ENCODE assay signal across 29 cellular contexts in the genomic region with DNA sequence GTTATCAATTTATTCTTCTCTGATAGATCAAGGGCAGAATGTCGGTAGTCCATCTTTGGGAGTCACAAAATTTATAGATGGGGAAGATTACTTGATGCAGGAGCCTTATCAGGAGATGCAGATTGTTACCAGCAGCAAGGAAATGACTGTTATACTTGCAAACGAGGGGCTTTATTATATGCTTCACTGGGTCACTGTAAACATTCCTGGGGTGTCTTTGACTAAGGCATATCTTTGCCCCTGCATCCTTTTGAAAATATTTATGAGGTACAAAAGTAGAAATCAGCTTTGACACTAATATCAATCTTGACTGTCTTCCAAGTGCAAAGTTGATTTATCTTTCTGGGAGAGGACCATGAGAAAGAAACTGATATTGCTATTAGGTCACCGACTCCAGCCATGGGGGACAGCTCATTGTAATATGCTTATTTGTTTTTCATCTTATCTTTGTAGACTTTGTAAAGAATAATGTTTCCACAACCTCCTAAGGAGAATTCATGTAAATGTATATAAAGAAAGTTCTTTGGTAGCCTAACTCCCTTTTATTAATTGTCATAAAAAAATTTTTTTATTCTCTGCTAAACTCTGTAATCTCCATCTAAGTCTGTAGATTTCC.
"Had no signal": no experiment of that assay in that cellular context is flagged by ENCODE, and none has a peak within 500 bp of the region (broad histone marks: within the 10 kb centered on the region; RNA-seq: fewer than 3 reads in every experiment).

No MANE protein-coding gene starts in this region.

- H3K9me3 Mint-ChIP-seq: natural killer cell; stimulated activated naive CD8-positive, alpha-beta T cell treated with anti-CD3 and anti-CD28 coated beads, Interleukin-15, Interleukin-2, amounts not matched to agents 100 ng/mL and 50 ng/mL, for 24 hours had no signal

- H3K9me3 ChIP-seq: esophagus muscularis mucosa, gastroesophageal sphincter, heart right ventricle, lower lobe of right lung, ovary, psoas muscle, thoracic aorta, tibial nerve, upper lobe of left lung had no signal

- FAIRE-seq: islet of Langerhans, small intestine, urothelium cell line had no signal

- H3K4me3 Mint-ChIP-seq: endodermal cell; natural killer cell; stimulated activated naive B cell treated with anti-CD40 and anti-IgM and Interleukin-4, amounts not matched to agents 10 μg/mL and 1 μg/mL and 100 μg/mL, for 72 hours; stimulated activated naive CD8-positive, alpha-beta T cell treated with anti-CD3 and anti-CD28 coated beads, Interleukin-15, Interleukin-2, amounts not matched to agents 100 ng/mL and 50 ng/mL, for 24 hours had no signal

- H3K36me3 ChIP-seq: esophagus muscularis mucosa, gastroesophageal sphincter, heart right ventricle, lower lobe of right lung, ovary, right lobe of liver, thoracic aorta, tibial nerve, upper lobe of left lung had no signal

- H3K36me3 Mint-ChIP-seq: natural killer cell; stimulated activated naive B cell treated with anti-CD40 and anti-IgM and Interleukin-4, amounts not matched to agents 10 μg/mL and 1 μg/mL and 100 μg/mL, for 72 hours had no signal

- DNase-seq: cortex of kidney; effector CD8-positive, alpha-beta T cell; endodermal cell; foreskin keratinocyte; glutamatergic neuron; heart right ventricle; hippocampal formation; kidney glomerular epithelial cell; left colon; left ventricle myocardium superior; lower lobe of right lung; natural killer cell; occipital lobe; ovary; posterior cingulate gyrus; psoas muscle; right lobe of liver; small intestine; stimulated activated CD4-positive, alpha-beta T cell treated with anti-CD3 and anti-CD28 coated beads, Interleukin-15, amount 100 ng/mL, for 24 hours; stimulated activated CD4-positive, alpha-beta T cell treated with anti-CD3 and anti-CD28 coated beads, Interleukin-2, amount 100 ng/mL, for 48 hours; stimulated activated naive B cell treated with anti-CD40 and anti-IgM and Interleukin-4, amounts not matched to agents 10 μg/mL and 1 μg/mL and 100 μg/mL, for 72 hours; upper lobe of left lung had no signal

- H3K27ac ChIP-seq: esophagus muscularis mucosa, foreskin keratinocyte, gastroesophageal sphincter, heart right ventricle, lower lobe of right lung, ovary, psoas muscle, right lobe of liver, thoracic aorta, tibial nerve, upper lobe of left lung had no signal

- H3K27ac Mint-ChIP-seq: endodermal cell; natural killer cell; stimulated activated naive B cell treated with anti-CD40 and anti-IgM and Interleukin-4, amounts not matched to agents 10 μg/mL and 1 μg/mL and 100 μg/mL, for 72 hours; stimulated activated naive CD8-positive, alpha-beta T cell treated with anti-CD3 and anti-CD28 coated beads, Interleukin-15, Interleukin-2, amounts not matched to agents 100 ng/mL and 50 ng/mL, for 24 hours had no signal

- H3K4me1 Mint-ChIP-seq: natural killer cell; stimulated activated naive B cell treated with anti-CD40 and anti-IgM and Interleukin-4, amounts not matched to agents 10 μg/mL and 1 μg/mL and 100 μg/mL, for 72 hours had no signal

- H3K27me3 ChIP-seq: esophagus muscularis mucosa, foreskin keratinocyte, gastroesophageal sphincter, heart right ventricle, ovary, right lobe of liver, tibial nerve, upper lobe of left lung had no signal

- H3K4me1 ChIP-seq: esophagus muscularis mucosa, foreskin keratinocyte, gastroesophageal sphincter, lower lobe of right lung, psoas muscle, right lobe of liver, tibial nerve, upper lobe of left lung had no signal

- H3K4me3 ChIP-seq: esophagus muscularis mucosa, gastroesophageal sphincter, lower lobe of right lung, ovary, psoas muscle, right lobe of liver, thoracic aorta, tibial nerve, upper lobe of left lung had no signal
